ENCODE assay signal across 1 cellular context in the genomic region with DNA sequence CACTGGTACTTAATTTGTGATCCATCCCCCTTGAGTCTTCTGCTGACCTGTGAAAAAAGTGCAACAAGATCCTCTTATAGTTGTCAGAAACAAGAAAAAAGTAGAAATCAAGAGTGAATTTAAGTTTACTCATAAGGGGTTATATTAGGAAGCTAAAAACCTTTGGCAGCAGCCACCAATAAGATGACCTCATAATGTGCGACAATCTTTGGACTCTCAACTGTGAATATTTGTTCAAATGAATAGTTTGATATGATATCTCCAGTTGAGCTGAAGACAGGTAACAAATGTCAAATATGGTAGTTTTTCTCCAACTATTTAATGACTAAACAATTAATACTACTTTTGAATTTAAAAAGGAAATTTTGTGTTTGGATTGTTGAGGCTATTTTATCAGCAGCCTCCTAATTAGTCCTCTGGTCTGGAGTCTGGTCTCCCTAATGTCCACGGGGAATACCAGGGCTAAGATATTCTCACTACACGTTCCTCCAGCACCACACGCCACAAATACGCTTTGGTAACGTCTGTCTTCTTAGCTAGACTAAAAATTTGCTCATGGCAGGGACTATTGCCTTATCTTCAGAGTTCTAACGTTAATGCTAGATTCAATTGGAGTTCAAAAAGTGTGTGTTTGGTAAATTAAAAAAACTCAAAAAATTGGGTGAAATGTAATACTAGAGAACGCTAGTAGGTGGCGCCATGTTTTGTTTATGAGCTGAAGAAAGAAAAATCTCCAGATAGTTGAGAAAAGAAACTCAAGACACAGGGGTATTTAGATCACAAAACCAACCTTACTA.
TF ChIP-seq lines count a peak whose summit lies in the region.

No MANE protein-coding gene starts in this region.

TF ChIP-seq in SK-N-SH treated with all-trans-retinoic acid at 6 μM for 48 hours, 23 proteins besides CTCF, POLR2A, EP300 and RAD21 (continued from another document):
- TF ChIP-seq PATZ1 (CRISPR knock-in tag; IDR thresholded peaks at IDR 0.05; ENCODE audit: borderline replicate concordance) = no peak
- TF ChIP-seq ZNF8 (CRISPR knock-in tag; IDR thresholded peaks at IDR 0.05) = no peak
- no peak for TF ChIP-seq BACH2 (CRISPR knock-in tag; IDR thresholded peaks at IDR 0.05; ENCODE audit: borderline replicate concordance)
- TF ChIP-seq GLIS3 (CRISPR knock-in tag; IDR thresholded peaks at IDR 0.05) = no peak
- no peak for TF ChIP-seq ZFP3 (CRISPR knock-in tag; IDR thresholded peaks at IDR 0.05)
- no peak for TF ChIP-seq POU6F1 (CRISPR knock-in tag; IDR thresholded peaks at IDR 0.05; ENCODE audit: borderline replicate concordance, low read depth)
TF ChIP-seq in SK-N-SH treated with all-trans-retinoic acid at 6 μM for 48 hours: peak in this region for 0.
